In the genomic region with DNA sequence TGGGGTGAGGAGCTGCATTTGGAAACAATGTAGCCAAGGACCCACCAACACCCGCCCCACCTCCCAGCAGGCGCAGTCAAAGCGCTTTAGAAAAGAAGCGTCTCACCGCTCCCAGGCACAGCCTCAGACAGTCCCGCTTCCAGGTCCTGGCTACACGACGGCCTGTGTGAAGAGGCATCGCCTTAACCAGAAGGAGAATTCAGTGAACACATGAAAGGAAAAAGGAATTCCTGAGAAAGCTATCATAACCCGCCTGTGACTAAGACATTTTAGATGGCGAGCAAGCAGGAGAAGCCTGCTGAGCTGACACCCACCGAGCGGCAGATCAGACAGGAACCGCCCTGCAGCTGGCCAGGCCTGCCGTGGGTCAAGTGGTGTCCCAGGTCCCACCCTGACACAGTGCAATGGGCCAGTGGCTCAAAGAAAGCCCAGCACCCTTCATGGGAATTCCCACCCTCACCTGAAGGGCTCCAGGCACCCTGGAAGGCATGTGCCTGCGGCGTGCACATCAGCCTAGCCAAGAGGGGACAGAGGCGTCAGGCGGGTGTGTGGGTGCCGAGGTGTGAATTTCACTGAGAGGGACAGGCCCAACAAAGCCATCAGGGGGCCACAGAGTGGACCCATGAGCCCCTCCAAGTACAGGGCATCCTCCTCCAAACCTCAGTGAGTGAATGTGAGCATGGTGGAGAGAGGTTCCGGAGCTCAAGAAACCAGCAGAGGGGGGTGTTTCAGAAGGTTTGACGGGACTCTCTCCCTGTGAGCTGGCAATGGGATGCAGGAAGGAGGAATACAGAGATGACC, we compare ENCODE assay signal across 14 cellular contexts.
DNase-seq lines count a peak whose midpoint lies in the region; ATAC-seq and TF ChIP-seq lines count a peak whose summit lies in the region.
"Had no signal": no experiment of that assay in that cellular context is flagged by ENCODE, and none has a peak within 500 bp of the region (broad histone marks: within the 10 kb centered on the region; RNA-seq: fewer than 3 reads in every experiment).

No MANE protein-coding gene starts in this region.

- H3K27ac Mint-ChIP-seq in nephron progenitor cell, result no peak overlapping the region
- H3K27ac Mint-ChIP-seq: activated CD4-positive, alpha-beta memory T cell treated with anti-CD3 and anti-CD28 coated beads for 36 hours had no signal

- ATAC-seq in GM19452 (IDR thresholded peaks at IDR 0.05; ENCODE audit: unreplicated experiment), result no peak

- no peaks in the 10 kb centered on the region for H3K9me3 Mint-ChIP-seq in nephron progenitor cell
- H3K9me3 Mint-ChIP-seq: activated CD4-positive, alpha-beta memory T cell treated with anti-CD3 and anti-CD28 coated beads for 36 hours had no signal

- TF ChIP-seq CTCF in WI38 (IDR thresholded peaks at IDR 0.05; ENCODE audit: low read depth, low read length) (0 out of 2 replicates have a peak, but pooled peaks have one; percentile 11), nephron progenitor cell (IDR thresholded peaks at IDR 0.05) (no peak)

- H3K4me1 Mint-ChIP-seq in nephron progenitor cell, result peaks cover 57% of the 10 kb centered on the region

- peaks cover 10% of the 10 kb centered on the region for H3K27me3 Mint-ChIP-seq in nephron progenitor cell (ENCODE audit: low read depth, poor library complexity)
- H3K27me3 Mint-ChIP-seq: activated CD4-positive, alpha-beta memory T cell treated with anti-CD3 and anti-CD28 coated beads for 36 hours had no signal

- DNase-seq in A172 (ENCODE audit: low spot score) (peak; percentile 41), GM03348 (ENCODE audit: low spot score) (peak; percentile 30), islet precursor cell (peak; percentile 83), H4 (ENCODE audit: low spot score) (no peak), NCI-H1417 treated with DMSO at 0.1 percent for 48 hours (lab: John Stamatoyannopoulos, UW) (no peak), nephron progenitor cell (no peak)
- DNase-seq: activated CD4-positive, alpha-beta memory T cell treated with anti-CD3 and anti-CD28 coated beads for 36 hours; C1 segment of cervical spinal cord; dermis blood vessel endothelial cell; stimulated activated CD4-positive, alpha-beta T cell treated with anti-CD3 and anti-CD28 coated beads, Interleukin-2, amount 100 ng/mL, for 48 hours; stimulated activated naive CD4-positive, alpha-beta T cell treated with Interleukin-2 at 50 U/mL for 16 hours had no signal

- H3K4me3 ChIP-seq in WI38 (ENCODE audit: low read depth, low read length), result no peak overlapping the region
- H3K4me3 ChIP-seq: lung had no signal

- H3K4me3 Mint-ChIP-seq in nephron progenitor cell, result no peak overlapping the region
- H3K4me3 Mint-ChIP-seq: activated CD4-positive, alpha-beta memory T cell treated with anti-CD3 and anti-CD28 coated beads for 36 hours had no signal

- H3K36me3 Mint-ChIP-seq in nephron progenitor cell (ENCODE audit: low read depth), result no peaks in the 10 kb centered on the region
- H3K36me3 Mint-ChIP-seq: activated CD4-positive, alpha-beta memory T cell treated with anti-CD3 and anti-CD28 coated beads for 36 hours had no signal

Comparison
In these comparisons a context has a peak if more than half of its experiments do, and no peak if none do; other contexts are left out.
1. DNase-seq: peak in A172 (single experiment), GM03348 (single experiment) and islet precursor cell (single experiment); none in H4 (single experiment), NCI-H1417 treated with DMSO at 0.1 percent for 48 hours (single experiment) and nephron progenitor cell (single experiment).